Comparison of ENCODE assay signal across 27 cellular contexts in the genomic region with DNA sequence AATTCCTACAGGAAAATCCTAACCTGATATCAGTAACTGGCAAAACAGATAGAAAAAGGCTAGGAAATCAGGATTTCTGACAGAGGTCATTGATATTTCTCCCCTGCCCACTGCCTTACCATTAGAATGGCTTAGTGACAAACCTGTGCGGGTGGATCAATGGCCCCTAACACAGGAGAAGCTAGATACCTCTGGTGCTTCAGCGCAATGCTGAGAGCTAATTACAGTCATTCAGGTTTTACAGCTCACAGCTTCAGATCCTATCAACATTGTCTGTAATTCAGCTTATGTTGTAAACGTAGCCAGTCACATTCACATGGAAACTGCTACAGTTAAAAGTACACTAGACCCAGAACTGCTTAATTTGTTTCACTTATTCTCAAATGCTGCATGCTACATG. TPM values are rescaled to one million over a fixed set of nuclear protein-coding genes. Genes with fewer than 3 reads are reported as not detected.
"Had no signal": no experiment of that assay in that cellular context is flagged by ENCODE, and none has a peak within 500 bp of the region (broad histone marks: within the 10 kb centered on the region; RNA-seq: fewer than 3 reads in every experiment).

No MANE protein-coding gene starts in this region.

- H3K27ac ChIP-seq: RWPE1 had no signal

- H3K36me3 ChIP-seq: MG63 had no signal

- H3K4me2 ChIP-seq: SK-N-SH had no signal

- H3K27me3 ChIP-seq: MG63 had no signal

- H3K9me2 ChIP-seq: SK-N-SH had no signal

- H3K9ac ChIP-seq: SK-N-SH had no signal

- H3K4me3 Mint-ChIP-seq: T-cell had no signal

- H3K27ac Mint-ChIP-seq: T-cell had no signal

- H3K36me3 Mint-ChIP-seq: T-cell had no signal

- ATAC-seq: HepG2, Panc1, PC-3, T-cell had no signal

- H3K4me3 ChIP-seq: MG63 had no signal

- DNase-seq: IMR-90; Karpas-422; KG1; MG63; NCI-H1092 treated with DMSO at 0.1 percent for 48 hours; NCI-H1436; NCI-H187; NCI-H2029; NCI-H2081 treated with DMSO at 0.1 percent for 48 hours; NCI-H2171 treated with DMSO at 0.1 percent for 48 hours; NCI-H226; NCI-H446; NCI-H510A; NCI-H524 treated with DMSO at 0.1 percent for 48 hours; NCI-H69; NK-92 treated with Interleukin-12 subunit alpha and Interleukin-12 subunit beta, amount 100 ng/mL, for 24 hours; SHP77; SK-N-SH; SW 1271; T-cell had no signal

- H3K9me3 Mint-ChIP-seq: T-cell had no signal

- H3K9me3 ChIP-seq: MG63, SK-N-SH had no signal

RNA-seq across cellular contexts. Expression of gene SLC10A1, which starts 17.4 kb away (rescaled TPM):
- total RNA-seq: HepG2, HT-29, IMR-90, OCI-LY7, PC-3, SK-MEL-5 had no signal
- polyA plus RNA-seq: SK-N-SH had no signal
